In genomic region chr19:17285415-17286135, GRCh38 we compare ENCODE assay signal across 1 cellular context.
TF ChIP-seq lines count a peak whose summit lies in the region.

No MANE protein-coding gene starts in this region.

TF ChIP-seq in HepG2, 621 proteins besides CTCF, POLR2A, EP300 and RAD21:
- TF ChIP-seq, protein P1, sequence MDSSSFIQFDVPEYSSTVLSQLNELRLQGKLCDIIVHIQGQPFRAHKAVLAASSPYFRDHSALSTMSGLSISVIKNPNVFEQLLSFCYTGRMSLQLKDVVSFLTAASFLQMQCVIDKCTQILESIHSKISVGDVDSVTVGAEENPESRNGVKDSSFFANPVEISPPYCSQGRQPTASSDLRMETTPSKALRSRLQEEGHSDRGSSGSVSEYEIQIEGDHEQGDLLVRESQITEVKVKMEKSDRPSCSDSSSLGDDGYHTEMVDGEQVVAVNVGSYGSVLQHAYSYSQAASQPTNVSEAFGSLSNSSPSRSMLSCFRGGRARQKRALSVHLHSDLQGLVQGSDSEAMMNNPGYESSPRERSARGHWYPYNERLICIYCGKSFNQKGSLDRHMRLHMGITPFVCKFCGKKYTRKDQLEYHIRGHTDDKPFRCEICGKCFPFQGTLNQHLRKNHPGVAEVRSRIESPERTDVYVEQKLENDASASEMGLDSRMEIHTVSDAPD (CRISPR knock-in tag; IDR thresholded peaks at IDR 0.05): no peak
- TF ChIP-seq ZNF10 (CRISPR knock-in tag; IDR thresholded peaks at IDR 0.05; ENCODE audit: borderline replicate concordance, low read depth) (0 out of 2 replicates have a peak, but pooled peaks have one; percentile 58), ZNF34 (CRISPR knock-in tag; IDR thresholded peaks at IDR 0.05; ENCODE audit: borderline replicate concordance) (no peak), ZNF776 (CRISPR knock-in tag; IDR thresholded peaks at IDR 0.05) (no peak), ZC3H13 (CRISPR knock-in tag; IDR thresholded peaks at IDR 0.05) (no peak), ZSCAN9 (CRISPR knock-in tag; IDR thresholded peaks at IDR 0.05; ENCODE audit: borderline replicate concordance) (no peak), ZKSCAN8 (CRISPR knock-in tag; IDR thresholded peaks at IDR 0.05; ENCODE audit: borderline replicate concordance) (peak; percentile 96), ZNF775 (CRISPR knock-in tag; IDR thresholded peaks at IDR 0.05; ENCODE audit: borderline replicate concordance) (no peak), NFATC3 (CRISPR knock-in tag; IDR thresholded peaks at IDR 0.05) (no peak), CERS6 (CRISPR knock-in tag; IDR thresholded peaks at IDR 0.05) (no peak), MAFF (IDR thresholded peaks at IDR 0.05; ENCODE audit: low read depth, low read length) (no peak), ZNF382 (CRISPR knock-in tag; IDR thresholded peaks at IDR 0.05; ENCODE audit: borderline replicate concordance) (no peak), ZNF251 (CRISPR knock-in tag; IDR thresholded peaks at IDR 0.05) (no peak)
- TF ChIP-seq, protein P2, sequence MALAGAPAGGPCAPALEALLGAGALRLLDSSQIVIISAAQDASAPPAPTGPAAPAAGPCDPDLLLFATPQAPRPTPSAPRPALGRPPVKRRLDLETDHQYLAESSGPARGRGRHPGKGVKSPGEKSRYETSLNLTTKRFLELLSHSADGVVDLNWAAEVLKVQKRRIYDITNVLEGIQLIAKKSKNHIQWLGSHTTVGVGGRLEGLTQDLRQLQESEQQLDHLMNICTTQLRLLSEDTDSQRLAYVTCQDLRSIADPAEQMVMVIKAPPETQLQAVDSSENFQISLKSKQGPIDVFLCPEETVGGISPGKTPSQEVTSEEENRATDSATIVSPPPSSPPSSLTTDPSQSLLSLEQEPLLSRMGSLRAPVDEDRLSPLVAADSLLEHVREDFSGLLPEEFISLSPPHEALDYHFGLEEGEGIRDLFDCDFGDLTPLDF (CRISPR knock-in tag; IDR thresholded peaks at IDR 0.05): no peak
